Comparison of ENCODE assay signal across 8 cellular contexts in genomic region chr1:206505702-206506375, GRCh38. TPM values are rescaled to one million over a fixed set of nuclear protein-coding genes. Genes with fewer than 3 reads are reported as not detected.
DNase-seq lines count a peak whose midpoint lies in the region; ATAC-seq and TF ChIP-seq lines count a peak whose summit lies in the region.

No MANE protein-coding gene starts in this region.

- CTCF ChIA-PET in A673 (lab: Charles Lee) (interaction anchor here (0.6 to 0.8 kb wide), 2 partner anchors 78 kb away, joined by 3 read pairs; no protein-coding TSS in a partner anchor), GM10248 (lab: Yijun Ruan, JAX) (interaction anchor here (0.8 to 15.7 kb wide), 16 partner anchors 9 to 442 kb away, joined by 3 to 179 read pairs (median 4); no protein-coding TSS in a partner anchor)
- CTCF ChIA-PET in activated CD8-positive, alpha-beta T cell treated with anti-CD3 and anti-CD28 coated beads, Interleukin-2, amount 10 ng/mL, durations not matched to agents 7 days and 5 days (lab: Charles Lee): interaction anchor here (0.6 to 1.9 kb wide), 16 partner anchors 8 to 158 kb away, joined by 3 to 15 read pairs (median 4); partner anchors contain the start of genes DYRK3 and IKBKE

- H3K14ac ChIP-seq in neuronal stem cell (ENCODE audit: low read length): no peak overlapping the region

- POLR2A ChIA-PET in A673 (lab: Charles Lee; ENCODE audit: low non-redundant PET) (no interaction called here), GM10248 (lab: Yijun Ruan, JAX) (interaction anchor here (1.0 kb wide), 2 partner anchors 10 to 12 kb away, joined by 4 read pairs; no protein-coding TSS in a partner anchor)
- POLR2A ChIA-PET in activated CD8-positive, alpha-beta T cell treated with anti-CD3 and anti-CD28 coated beads, Interleukin-2, amount 10 ng/mL, durations not matched to agents 7 days and 5 days (lab: Charles Lee): interaction anchor here (1.0 to 2.3 kb wide), 3 partner anchors 9 to 16 kb away, joined by 3 to 8 read pairs (median 6); no protein-coding TSS in a partner anchor

- H3K18ac ChIP-seq in neuronal stem cell (ENCODE audit: low read length): no peak overlapping the region

- TF ChIP-seq CTCF in A673 (conservative IDR thresholded peaks at IDR 0.05; ENCODE audit: low read depth, low read length) (peak; percentile 51), GM10248 (IDR thresholded peaks at IDR 0.05; ENCODE audit: control extremely low read depth, extremely low read depth, low read depth, missing control alignments) (peak; percentile 39)

- H3K4me3 Mint-ChIP-seq in activated CD8-positive, alpha-beta T cell treated with anti-CD3 and anti-CD28 coated beads, Interleukin-2, amount 10 ng/mL, durations not matched to agents 7 days and 5 days: peak overlapping the region; percentile 73
- H3K4me3 Mint-ChIP-seq in immature natural killer cell: peak overlapping the region; percentile 79 to 84 (median 83)

- H3K9ac ChIP-seq in neuronal stem cell (ENCODE audit: low read depth, low read length, poor library complexity): no peak overlapping the region

- no peak overlapping the region for H2BK12ac ChIP-seq in neuronal stem cell (ENCODE audit: low read length)

- ATAC-seq in activated CD8-positive, alpha-beta T cell treated with anti-CD3 and anti-CD28 coated beads, Interleukin-2, amount 10 ng/mL, durations not matched to agents 7 days and 5 days: no peak
- ATAC-seq in HG03025 (IDR thresholded peaks at IDR 0.05; ENCODE audit: low FRiP score, unreplicated experiment) (no peak), HG03342 (IDR thresholded peaks at IDR 0.05; ENCODE audit: unreplicated experiment) (no peak)

- no peak overlapping the region for H4K8ac ChIP-seq in neuronal stem cell (ENCODE audit: low read depth, low read length)

- peaks cover 12% of the 10 kb centered on the region for H3K36me3 Mint-ChIP-seq in activated CD8-positive, alpha-beta T cell treated with anti-CD3 and anti-CD28 coated beads, Interleukin-2, amount 10 ng/mL, durations not matched to agents 7 days and 5 days (ENCODE audit: low read depth)
- no peaks in the 10 kb centered on the region for H3K36me3 Mint-ChIP-seq in immature natural killer cell

- no peak overlapping the region for H2BK5ac ChIP-seq in neuronal stem cell (ENCODE audit: low read length)

- no peak overlapping the region for H3K23ac ChIP-seq in neuronal stem cell (ENCODE audit: low read depth, low read length, poor library complexity)

- H3K9me3 Mint-ChIP-seq in activated CD8-positive, alpha-beta T cell treated with anti-CD3 and anti-CD28 coated beads, Interleukin-2, amount 10 ng/mL, durations not matched to agents 7 days and 5 days (ENCODE audit: insufficient read depth): no peaks in the 10 kb centered on the region
- no peaks in the 10 kb centered on the region for H3K9me3 Mint-ChIP-seq in immature natural killer cell

- no peak overlapping the region for H2AK5ac ChIP-seq in neuronal stem cell (ENCODE audit: low read depth, low read length)

- H2BK15ac ChIP-seq in neuronal stem cell (ENCODE audit: low read length): no peak overlapping the region

- H4K91ac ChIP-seq in neuronal stem cell (ENCODE audit: low read depth, low read length, poor library complexity): no peak overlapping the region

- DNase-seq in A673 (ENCODE audit: low spot score) (no peak), GM10248 (ENCODE audit: extremely low spot score) (no peak), immature natural killer cell (no peak), medulla oblongata (ENCODE audit: extremely low spot score) (no peak), neuronal stem cell (ENCODE audit: low spot score) (no peak)
- DNase-seq in activated CD8-positive, alpha-beta T cell treated with anti-CD3 and anti-CD28 coated beads, Interleukin-2, amount 10 ng/mL, durations not matched to agents 7 days and 5 days: no peak

- H3K79me1 ChIP-seq in neuronal stem cell (ENCODE audit: low read depth, low read length): no peaks in the 10 kb centered on the region

- H3K4me1 ChIP-seq in A673 (ENCODE audit: insufficient read depth, low read length, poor library complexity, severe bottlenecking) (peaks cover 8% of the 10 kb centered on the region), neuronal stem cell (ENCODE audit: control insufficient read depth in 2 of 2, insufficient read depth in 1 of 2, low read depth in 1 of 2, low read length in 2 of 2) (peaks cover 2 to 4% of the 10 kb centered on the region in 2 donors)

- WGBS in neuronal stem cell (ENCODE audit: extremely low coverage in 2 of 2, insufficient read length in 2 of 2, insufficient replicate concordance in 1 of 2), 2 donors: no CpG with 5 or more reads among the region's 10 CpGs

- H3K4me2 ChIP-seq in neuronal stem cell (ENCODE audit: insufficient read depth, low read length, poor library complexity, severe bottlenecking): no peak overlapping the region

- H3K4ac ChIP-seq in neuronal stem cell (ENCODE audit: low read length): no peak overlapping the region

- intact Hi-C loops in A673 (cut with micrococcal nuclease; ENCODE audit: unreplicated experiment): no loop called here

- no peak overlapping the region for H3K27ac Mint-ChIP-seq in activated CD8-positive, alpha-beta T cell treated with anti-CD3 and anti-CD28 coated beads, Interleukin-2, amount 10 ng/mL, durations not matched to agents 7 days and 5 days
- peak overlapping the region in 4 of 6 donors; percentile 50 to 84 (median 65) for H3K27ac Mint-ChIP-seq in immature natural killer cell

- H3K27ac ChIP-seq in A673 (ENCODE audit: low read depth, low read length, poor library complexity, severe bottlenecking): no peak overlapping the region
- H3K27ac ChIP-seq in neuronal stem cell (replicated peaks; ENCODE audit: low read length): no peak overlapping the region

- no peak overlapping the region for H2AFZ ChIP-seq in neuronal stem cell (ENCODE audit: low read length)

- no TSS peak for BruUV-seq in A673 (replicated peaks; lab: Mats Ljungman, UMichigan)

- H3K9me3 ChIP-seq in A673 (ENCODE audit: low read depth, low read length, poor library complexity, severe bottlenecking): no peaks in the 10 kb centered on the region
- no peaks in the 10 kb centered on the region for H3K9me3 ChIP-seq in neuronal stem cell (replicated peaks in 1 of 2; ENCODE audit: control insufficient read depth in 2 of 2, insufficient read depth in 1 of 2, low read depth in 1 of 2, low read length in 2 of 2)

- H3K4me1 Mint-ChIP-seq in activated CD8-positive, alpha-beta T cell treated with anti-CD3 and anti-CD28 coated beads, Interleukin-2, amount 10 ng/mL, durations not matched to agents 7 days and 5 days (ENCODE audit: low read depth): peaks cover 45% of the 10 kb centered on the region
- H3K4me1 Mint-ChIP-seq in immature natural killer cell: peaks cover 42 to 56% of the 10 kb centered on the region in 2 donors

- H2BK120ac ChIP-seq in neuronal stem cell (ENCODE audit: low read depth, low read length): no peak overlapping the region

- H3K27me3 ChIP-seq in A673 (replicated peaks; ENCODE audit: insufficient read depth, low read depth, low read length, poor library complexity) (peaks cover 46% of the 10 kb centered on the region), neuronal stem cell (ENCODE audit: control insufficient read depth in 3 of 3, insufficient read depth in 3 of 3, low read depth in 1 of 3, low read length in 3 of 3) (peaks cover 11 to 89% (median 47%) of the 10 kb centered on the region in 3 experiments)

- no peak overlapping the region for H3K4me3 ChIP-seq in A673 (ENCODE audit: low read depth, low read length, poor library complexity, severe bottlenecking)
- H3K4me3 ChIP-seq in neuronal stem cell (ENCODE audit: low read length in 2 of 2): no peak overlapping the region

- H3K36me3 ChIP-seq in A673 (ENCODE audit: insufficient read depth, low read length, poor library complexity, severe bottlenecking) (no peaks in the 10 kb centered on the region), neuronal stem cell (replicated peaks in 1 of 2; ENCODE audit: control insufficient read depth in 2 of 2, insufficient read depth in 2 of 2, low read length in 2 of 2) (no peaks in the 10 kb centered on the region)

- H3K27me3 Mint-ChIP-seq in activated CD8-positive, alpha-beta T cell treated with anti-CD3 and anti-CD28 coated beads, Interleukin-2, amount 10 ng/mL, durations not matched to agents 7 days and 5 days (ENCODE audit: low read depth): peaks cover 25% of the 10 kb centered on the region
- H3K27me3 Mint-ChIP-seq in immature natural killer cell (ENCODE audit: low read depth in 3 of 3): peaks cover 11 to 14% (median 12%) of the 10 kb centered on the region in 3 donors

RNA-seq across cellular contexts. Expression of gene RASSF5, which starts 1.5 kb away (rescaled TPM):
- 0.75 and 1.3 TPM in 2 replicates for total RNA-seq in A673 (2021)
- total RNA-seq in activated CD8-positive, alpha-beta T cell treated with anti-CD3 and anti-CD28 coated beads, Interleukin-2, amount 10 ng/mL, durations not matched to agents 7 days and 5 days: 100 to 1,000 TPM; 192 to 195 TPM
- polyA plus RNA-seq in immature natural killer cell: 100 to 1,000 TPM; 218 to 459 (median 310) TPM
- polyA plus RNA-seq in neuronal stem cell (2013, experiment 1 of 2): 0.50 TPM
- 0.51 TPM for polyA plus RNA-seq in neuronal stem cell (2013, experiment 2 of 2)

RNA-seq across cellular contexts. Expression of gene IKBKE, which starts 35.6 kb away (rescaled TPM):
- total RNA-seq in A673 (2021): 2.3 and 2.9 TPM in 2 replicates
- 10 to 100 TPM; 68.3 to 70.1 TPM for total RNA-seq in activated CD8-positive, alpha-beta T cell treated with anti-CD3 and anti-CD28 coated beads, Interleukin-2, amount 10 ng/mL, durations not matched to agents 7 days and 5 days
- polyA plus RNA-seq in immature natural killer cell: 10 to 100 TPM; 21.1 to 29.7 (median 28.3) TPM
- 0.49 TPM for polyA plus RNA-seq in neuronal stem cell (2013, experiment 1 of 2)
- 0.47 TPM for polyA plus RNA-seq in neuronal stem cell (2013, experiment 2 of 2)

Comparison
In these comparisons a context has a peak if more than half of its experiments do, and no peak if none do; other contexts are left out.
1. RNA of gene RASSF5, which starts 1.5 kb away (total RNA-seq): 192 to 195 TPM in activated CD8-positive, alpha-beta T cell treated with anti-CD3 and anti-CD28 coated beads, Interleukin-2, amount 10 ng/mL, durations not matched to agents 7 days and 5 days; 0.75 to 1.3 TPM in A673; every median in the first group is over 10 times any median in the second.
2. RNA of gene IKBKE, which starts 35.6 kb away (total RNA-seq): 68.3 to 70.1 TPM in activated CD8-positive, alpha-beta T cell treated with anti-CD3 and anti-CD28 coated beads, Interleukin-2, amount 10 ng/mL, durations not matched to agents 7 days and 5 days; 2.3 to 2.9 TPM in A673; every median in the first group is over 10 times any median in the second.